Comparison of ENCODE assay signal across 22 cellular contexts in the genomic region with DNA sequence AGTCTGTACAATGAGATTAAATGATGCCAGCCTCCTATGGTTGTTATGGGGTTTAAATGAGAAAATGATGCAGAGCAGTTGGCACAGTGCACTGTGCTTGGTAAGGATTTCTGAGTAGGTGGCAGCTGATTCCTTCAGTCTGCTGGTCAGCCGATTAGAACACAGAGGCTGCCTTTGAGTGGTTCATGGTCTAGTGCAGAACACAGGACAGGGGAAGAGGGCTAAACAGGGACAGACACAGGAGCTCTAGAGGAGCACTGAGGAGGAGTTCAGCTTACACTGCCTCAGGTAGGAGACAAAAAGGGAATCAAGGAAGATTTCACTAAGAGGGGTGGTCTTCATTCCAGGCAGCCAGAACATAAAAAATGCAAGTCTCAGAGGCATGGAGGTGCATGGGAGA. TPM values are rescaled to one million over a fixed set of nuclear protein-coding genes. Genes with fewer than 3 reads are reported as not detected.
DNase-seq lines count a peak whose midpoint lies in the region; TF ChIP-seq lines count a peak whose summit lies in the region.
"Had no signal": no experiment of that assay in that cellular context is flagged by ENCODE, and none has a peak within 500 bp of the region (broad histone marks: within the 10 kb centered on the region; RNA-seq: fewer than 3 reads in every experiment).

No MANE protein-coding gene starts in this region.

- H3K9me3 ChIP-seq in left ventricle myocardium inferior (replicated peaks): no peaks in the 10 kb centered on the region
- no peaks in the 10 kb centered on the region for H3K9me3 ChIP-seq in transverse colon
- no peaks in the 10 kb centered on the region for H3K9me3 ChIP-seq in SK-N-SH

- TF ChIP-seq POLR2A in transverse colon (IDR thresholded peaks at IDR 0.05): no peak

- no peaks in the 10 kb centered on the region for H3K36me3 Mint-ChIP-seq in neural crest cell (ENCODE audit: low read depth)
- H3K36me3 Mint-ChIP-seq: CD8-positive, alpha-beta T cell; immature natural killer cell; neural progenitor cell had no signal

- peak overlapping the region; percentile 44 for H3K4me3 ChIP-seq in coronary artery
- peak overlapping the region; percentile 65 for H3K4me3 ChIP-seq in left ventricle myocardium inferior
- H3K4me3 ChIP-seq in transverse colon: no peak overlapping the region
- H3K4me3 ChIP-seq in SK-N-SH (ENCODE audit: low read depth in 2 of 2, low read length in 1 of 2): no peak overlapping the region
- H3K4me3 ChIP-seq: neural progenitor cell had no signal

- DNase-seq in coronary artery (ENCODE audit: low spot score) (no peak), left ventricle myocardium inferior (no peak), neural crest cell (ENCODE audit: low read depth, low spot score) (no peak), transverse colon (no peak), SK-N-SH (no peak), NCI-H2227 (lab: John Stamatoyannopoulos, UW; ENCODE audit: unreplicated experiment) (no peak), OCI-M2 (lab: John Stamatoyannopoulos, UW; ENCODE audit: unreplicated experiment) (no peak)
- DNase-seq: activated CD4-positive, alpha-beta T cell treated with anti-CD3 and anti-CD28 coated beads for 1 hour; CD8-positive, alpha-beta T cell; DMS79; immature natural killer cell; IMR-90; mesenchymal stem cell; NCI-H1694; NCI-H226; stimulated activated CD4-positive, alpha-beta T cell treated with anti-CD3 and anti-CD28 coated beads, Interleukin-12 subunit alpha, Interleukin-12 subunit beta, amount 100 ng/mL, for 4 hours; stimulated activated CD8-positive, alpha-beta memory T cell treated with anti-CD3 and anti-CD28 coated beads, Interleukin-4, amount 100 ng/mL, for 48 hours had no signal

- in situ Hi-C loops in transverse colon (cut with MboI; ENCODE audit: low pct_ligation_motif_present in 1 of 4, low pct_unique_long_range_greater_than_20kb in 1 of 4, low sequenced_read_pairs in 3 of 4): no loop called here

- no peak overlapping the region for H3K9ac ChIP-seq in SK-N-SH
- H3K9ac ChIP-seq: neural progenitor cell had no signal

- H3K27me3 ChIP-seq in left ventricle myocardium inferior (ENCODE audit: low read depth) (no peaks in the 10 kb centered on the region), transverse colon (no peaks in the 10 kb centered on the region), SK-N-SH (ENCODE audit: insufficient read depth) (no peaks in the 10 kb centered on the region)
- H3K27me3 ChIP-seq: neural progenitor cell had no signal

- H3K4me3 Mint-ChIP-seq in neural crest cell: no peak overlapping the region
- H3K4me3 Mint-ChIP-seq: CD8-positive, alpha-beta T cell; neural progenitor cell had no signal

- H3K4me2 ChIP-seq in SK-N-SH: no peak overlapping the region
- H3K4me2 ChIP-seq: neural progenitor cell had no signal

- H3K27ac Mint-ChIP-seq in neural crest cell (ENCODE audit: unreplicated experiment): peak overlapping the region; percentile 76
- H3K27ac Mint-ChIP-seq: activated T-helper 2 cell treated with anti-CD3 and anti-CD28 coated beads, Interferon-gamma antibody, Interleukin-2, Interleukin-4, amounts not matched to agents 10 μg/mL and 5 μg/mL and 100 μg/mL, durations not matched to agents 14 hours and 24 hours and 36 hours; CD8-positive, alpha-beta T cell had no signal

- H3K9me2 ChIP-seq in SK-N-SH: no peaks in the 10 kb centered on the region

- H3K4me1 ChIP-seq in left ventricle myocardium inferior: peaks cover 69% of the 10 kb centered on the region
- peaks cover 13 to 35% (median 20%) of the 10 kb centered on the region in 4 donors for H3K4me1 ChIP-seq in transverse colon
- H3K4me1 ChIP-seq in SK-N-SH (ENCODE audit: control insufficient read depth in 1 of 2, insufficient read depth in 2 of 2, low read depth in 1 of 2, low read length in 1 of 2): no peaks in the 10 kb centered on the region

- CTCF ChIA-PET in SK-N-SH (lab: Yijun Ruan, JAX): no interaction called here

- no peaks in the 10 kb centered on the region for H3K79me2 ChIP-seq in SK-N-SH (ENCODE audit: insufficient read depth)

- intact Hi-C loops in left ventricle myocardium inferior (cut with micrococcal nuclease) (no loop called here), transverse colon (cut with DNase I; ENCODE audit: low total_unique reads) (no loop called here)

- no peak overlapping the region for H3K27ac ChIP-seq in coronary artery
- H3K27ac ChIP-seq in left ventricle myocardium inferior (replicated peaks): peak overlapping the region; percentile 85
- peak overlapping the region; percentile 56 to 73 (median 62) for H3K27ac ChIP-seq in transverse colon
- H3K27ac ChIP-seq in SK-N-SH (ENCODE audit: low read depth in 2 of 2, low read length in 1 of 2): no peak overlapping the region
- H3K27ac ChIP-seq: HL-60, neural progenitor cell had no signal

- H4K20me1 ChIP-seq in SK-N-SH (ENCODE audit: insufficient read depth): no peaks in the 10 kb centered on the region

- POLR2A ChIA-PET in SK-N-SH (lab: Yijun Ruan, JAX): no interaction called here

- H3K36me3 ChIP-seq in left ventricle myocardium inferior (peaks cover 6% of the 10 kb centered on the region), transverse colon (no peaks in the 10 kb centered on the region), SK-N-SH (replicated peaks in 1 of 2; ENCODE audit: control insufficient read depth in 1 of 2, insufficient read depth in 2 of 2, low read length in 1 of 2) (no peaks in the 10 kb centered on the region)
- H3K36me3 ChIP-seq: neural progenitor cell had no signal

- peaks cover 30% of the 10 kb centered on the region for H3K4me1 Mint-ChIP-seq in neural crest cell

- no peak for TF ChIP-seq RAD21 in SK-N-SH (IDR thresholded peaks at IDR 0.05; ENCODE audit: low read length)

- H3K9me3 Mint-ChIP-seq in neural crest cell: no peaks in the 10 kb centered on the region
- H3K9me3 Mint-ChIP-seq: activated T-helper 2 cell treated with anti-CD3 and anti-CD28 coated beads, Interferon-gamma antibody, Interleukin-2, Interleukin-4, amounts not matched to agents 10 μg/mL and 5 μg/mL and 100 μg/mL, durations not matched to agents 14 hours and 24 hours and 36 hours; CD8-positive, alpha-beta T cell; immature natural killer cell; neural progenitor cell had no signal

- no peak overlapping the region for H2AFZ ChIP-seq in SK-N-SH (ENCODE audit: low read depth)
- H2AFZ ChIP-seq: neural progenitor cell had no signal

- no peaks in the 10 kb centered on the region for H3K27me3 Mint-ChIP-seq in neural crest cell (ENCODE audit: low read depth)

- 72% methylated on average over 1 of the region's 1 CpG; no CpG with 5 or more reads in 1 of the 2 donors for WGBS in transverse colon (ENCODE audit: low coverage in 1 of 2), 2 donors
- 83% methylated on average over 1 of the region's 1 CpG for WGBS in SK-N-SH (ENCODE audit: low lambda C conversion rate)

- no peak for TF ChIP-seq EP300 in transverse colon (IDR thresholded peaks at IDR 0.05; ENCODE audit: low read depth)
- no peak for TF ChIP-seq EP300 in SK-N-SH (IDR thresholded peaks at IDR 0.05; ENCODE audit: borderline replicate concordance in 1 of 2, low read depth in 1 of 2, low read length in 1 of 2)

- no peak for TF ChIP-seq CTCF in coronary artery (IDR thresholded peaks at IDR 0.05)
- TF ChIP-seq CTCF in left ventricle myocardium inferior (IDR thresholded peaks at IDR 0.05; ENCODE audit: borderline replicate concordance): no peak
- no peak for TF ChIP-seq CTCF in neural crest cell (conservative IDR thresholded peaks at IDR 0.05)
- TF ChIP-seq CTCF in transverse colon (IDR thresholded peaks at IDR 0.05): no peak
- TF ChIP-seq CTCF in SK-N-SH (IDR thresholded peaks at IDR 0.05): no peak

- H3F3A ChIP-seq in SK-N-SH (replicated peaks; ENCODE audit: insufficient read depth): no peaks in the 10 kb centered on the region

TF ChIP-seq in SK-N-SH, 30 proteins besides CTCF, POLR2A, EP300 and RAD21 (continues in another document):
- TF ChIP-seq, protein P1, sequence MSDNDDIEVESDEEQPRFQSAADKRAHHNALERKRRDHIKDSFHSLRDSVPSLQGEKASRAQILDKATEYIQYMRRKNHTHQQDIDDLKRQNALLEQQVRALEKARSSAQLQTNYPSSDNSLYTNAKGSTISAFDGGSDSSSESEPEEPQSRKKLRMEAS (IDR thresholded peaks at IDR 0.05; ENCODE audit: low read depth): no peak
- TF ChIP-seq FOXM1 (IDR thresholded peaks at IDR 0.05; ENCODE audit: low read depth) (no peak), SMC3 (IDR thresholded peaks at IDR 0.05; ENCODE audit: low read depth, low read length) (no peak), RFX5 (IDR thresholded peaks at IDR 0.05; ENCODE audit: low read length) (no peak), TEAD4 (IDR thresholded peaks at IDR 0.05; ENCODE audit: borderline replicate concordance, insufficient read depth) (no peak), MEF2A (IDR thresholded peaks at IDR 0.05; ENCODE audit: borderline replicate concordance, low read depth) (no peak), SIN3A (IDR thresholded peaks at IDR 0.05; ENCODE audit: borderline replicate concordance, low read depth, low read length) (no peak)

RNA-seq across cellular contexts. Expression of gene TIE1, which starts 1.4 kb away (rescaled TPM):
- total RNA-seq in left ventricle myocardium inferior: 25.1 TPM
- total RNA-seq in neural crest cell: 2.2 and 2.8 TPM in 2 replicates
- total RNA-seq in transverse colon: 1 to 10 TPM; 2.4 to 7.8 (median 5.3) TPM
- 0.81 and 1.6 TPM in 2 replicates for polyA plus RNA-seq in SK-N-SH (2012; rRNA removed)
- polyA plus RNA-seq in SK-N-SH (2012; cell fraction: cytosol; rRNA removed): 0.89 and 1.5 TPM in 2 replicates
- polyA plus RNA-seq in SK-N-SH (2012; cell fraction: nucleus; rRNA removed): 1.6 and 2.4 TPM in 2 replicates
- total RNA-seq: CD8-positive, alpha-beta T cell had no signal

RNA-seq across cellular contexts. Expression of gene C1orf210, which starts 16.8 kb away (rescaled TPM):
- total RNA-seq in left ventricle myocardium inferior (not detected), neural crest cell (not detected in 2 replicates), transverse colon (100 to 1,000 TPM in 1 of 4 donors, 10 to 100 TPM in 3; 43.8 to 100 (median 57.6) TPM)
- polyA plus RNA-seq in SK-N-SH (2012; rRNA removed): not detected in 2 replicates
- not detected in 2 replicates for polyA plus RNA-seq in SK-N-SH (2012; cell fraction: cytosol; rRNA removed)
- not detected in 2 replicates for polyA plus RNA-seq in SK-N-SH (2012; cell fraction: nucleus; rRNA removed)
- total RNA-seq: activated T-helper 2 cell treated with anti-CD3 and anti-CD28 coated beads, Interferon-gamma antibody, Interleukin-2, Interleukin-4, amounts not matched to agents 10 μg/mL and 5 μg/mL and 100 μg/mL, durations not matched to agents 14 hours and 24 hours and 36 hours; CD8-positive, alpha-beta T cell; glomerular endothelial cell; IMR-90; pulmonary artery endothelial cell had no signal
- polyA plus RNA-seq: immature natural killer cell, IMR-90 had no signal

RNA-seq across cellular contexts. Expression of gene TMEM125, which starts 32.4 kb away (rescaled TPM):
- total RNA-seq in left ventricle myocardium inferior (not detected), neural crest cell (0.14 TPM in 1 of 2 replicates, not detected in the other), transverse colon (10 to 100 TPM; 19.7 to 66.8 (median 51.2) TPM)
- not detected in 2 replicates for polyA plus RNA-seq in SK-N-SH (2012; rRNA removed)
- not detected in 2 replicates for polyA plus RNA-seq in SK-N-SH (2012; cell fraction: cytosol; rRNA removed)
- not detected in 2 replicates for polyA plus RNA-seq in SK-N-SH (2012; cell fraction: nucleus; rRNA removed)
- total RNA-seq: activated T-helper 2 cell treated with anti-CD3 and anti-CD28 coated beads, Interferon-gamma antibody, Interleukin-2, Interleukin-4, amounts not matched to agents 10 μg/mL and 5 μg/mL and 100 μg/mL, durations not matched to agents 14 hours and 24 hours and 36 hours; CD8-positive, alpha-beta T cell; glomerular endothelial cell; pulmonary artery endothelial cell had no signal

RNA-seq across cellular contexts. Expression of gene MPL, which starts 35.4 kb away (rescaled TPM):
- total RNA-seq in left ventricle myocardium inferior (0.82 TPM), neural crest cell (not detected in 2 replicates), transverse colon (under 1 TPM in 1 of 4 donors, not detected in 3; 0.32 TPM)
- polyA plus RNA-seq in SK-N-SH (2012; rRNA removed): not detected in 2 replicates
- not detected in 2 replicates for polyA plus RNA-seq in SK-N-SH (2012; cell fraction: cytosol; rRNA removed)
- polyA plus RNA-seq in SK-N-SH (2012; cell fraction: nucleus; rRNA removed): not detected in 2 replicates
- total RNA-seq: activated T-helper 2 cell treated with anti-CD3 and anti-CD28 coated beads, Interferon-gamma antibody, Interleukin-2, Interleukin-4, amounts not matched to agents 10 μg/mL and 5 μg/mL and 100 μg/mL, durations not matched to agents 14 hours and 24 hours and 36 hours; CD8-positive, alpha-beta T cell; glomerular endothelial cell; IMR-90; pulmonary artery endothelial cell had no signal

RNA-seq across cellular contexts. Expression of gene CDC20, which starts 56.6 kb away (rescaled TPM):
- total RNA-seq in left ventricle myocardium inferior (0.99 TPM), neural crest cell (180 and 196 TPM in 2 replicates), transverse colon (10 to 100 TPM in 1 of 4 donors, 1 to 10 TPM in 2, not detected in 1; 2.9 to 38.4 (median 4.5) TPM)
- polyA plus RNA-seq in SK-N-SH (2012; rRNA removed): 56.1 and 82.7 TPM in 2 replicates
- 36.0 and 52.4 TPM in 2 replicates for polyA plus RNA-seq in SK-N-SH (2012; cell fraction: cytosol; rRNA removed)
- 56.6 and 58.4 TPM in 2 replicates for polyA plus RNA-seq in SK-N-SH (2012; cell fraction: nucleus; rRNA removed)

Comparison
In these comparisons a context has a peak if more than half of its experiments do, and no peak if none do; other contexts are left out.
1. H3K27ac ChIP-seq: peak in left ventricle myocardium inferior (single experiment) and transverse colon (4 of 4); none in coronary artery (0 of 2) and SK-N-SH (0 of 2).
2. H3K4me3 ChIP-seq: peak in coronary artery (single experiment) and left ventricle myocardium inferior (single experiment); none in transverse colon (0 of 4) and SK-N-SH (0 of 2).
3. RNA of gene C1orf210, which starts 16.8 kb away (total RNA-seq): 43.8 to 100 TPM in transverse colon; not detected in left ventricle myocardium inferior (single experiment) and not detected in neural crest cell; every median in the first group is over 10 times any median in the second.
4. RNA of gene TMEM125, which starts 32.4 kb away (total RNA-seq): 19.7 to 66.8 TPM in transverse colon; 0.14 TPM in neural crest cell and not detected in left ventricle myocardium inferior (single experiment); every median in the first group is over 10 times any median in the second.